ENCODE assay signal across 1 cellular context in the genomic region with DNA sequence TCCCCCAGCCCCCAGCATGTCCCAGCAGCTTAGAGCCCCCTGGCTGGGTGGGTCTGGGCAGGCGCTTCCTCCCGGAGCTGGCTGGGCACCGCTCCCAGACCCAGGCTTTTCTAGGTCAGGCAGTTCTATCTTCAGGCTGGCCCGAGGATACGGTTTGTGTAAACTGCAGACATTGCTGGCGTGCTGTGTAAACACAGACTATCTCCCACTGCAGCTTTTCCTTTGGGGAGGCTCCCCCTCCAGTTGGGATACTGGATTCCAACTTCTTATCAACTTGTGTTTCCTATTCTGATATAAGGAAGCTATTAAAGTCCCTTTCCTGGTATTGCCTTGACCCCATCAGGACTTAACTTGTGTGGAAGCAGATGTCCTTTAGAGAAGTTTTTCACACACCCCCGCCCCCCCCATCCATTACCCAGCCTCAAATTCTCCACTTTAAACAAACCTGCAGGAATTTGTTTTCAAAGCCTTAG.
TF ChIP-seq lines count a peak whose summit lies in the region.

No MANE protein-coding gene starts in this region.

TF ChIP-seq in K562, 482 proteins besides CTCF, POLR2A, EP300 and RAD21 (continued from another document):
- TF ChIP-seq VEZF1 (CRISPR knock-in tag; IDR thresholded peaks at IDR 0.05) (0 out of 2 replicates have a peak, but pooled peaks have one; percentile 30), SOX6 (IDR thresholded peaks at IDR 0.05) (0 out of 2 replicates have a peak, but pooled peaks have one; percentile 12), TCF3 (CRISPR knock-in tag; IDR thresholded peaks at IDR 0.05) (peak; percentile 63), ARID1B (IDR thresholded peaks at IDR 0.05) (peak; percentile 75), CGGBP1 (CRISPR knock-in tag; IDR thresholded peaks at IDR 0.05) (no peak), PURB (CRISPR knock-in tag; IDR thresholded peaks at IDR 0.05; ENCODE audit: low read depth) (no peak), ZNF780A (CRISPR knock-in tag; IDR thresholded peaks at IDR 0.05) (no peak), FOXA1 (IDR thresholded peaks at IDR 0.05; ENCODE audit: borderline replicate concordance) (0 out of 2 replicates have a peak, but pooled peaks have one; percentile 56), ATF7 (IDR thresholded peaks at IDR 0.05) (peak; percentile 41; the same call in 1 of the 2 replicates), SMARCE1 (IDR thresholded peaks at IDR 0.05) (0 out of 2 replicates have a peak, but pooled peaks have one; percentile 50), CREB3 (tag; conservative IDR thresholded peaks at IDR 0.05; ENCODE audit: low read depth) (no peak), CBFA2T3 (IDR thresholded peaks at IDR 0.05) (peak; percentile 59; the same call in 1 of the 2 replicates), TEAD4 (IDR thresholded peaks at IDR 0.05; ENCODE audit: low read length) (0 out of 2 replicates have a peak, but pooled peaks have one; percentile 10), TEAD4 (CRISPR knock-in tag; IDR thresholded peaks at IDR 0.05; ENCODE audit: borderline replicate concordance) (no peak)
- TF ChIP-seq, protein P1, sequence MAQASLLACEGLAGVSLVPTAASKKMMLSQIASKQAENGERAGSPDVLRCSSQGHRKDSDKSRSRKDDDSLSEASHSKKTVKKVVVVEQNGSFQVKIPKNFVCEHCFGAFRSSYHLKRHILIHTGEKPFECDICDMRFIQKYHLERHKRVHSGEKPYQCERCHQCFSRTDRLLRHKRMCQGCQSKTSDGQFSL (CRISPR knock-in tag; IDR thresholded peaks at IDR 0.05): peak; percentile 63; the same call in 1 of the 2 replicates
- TF ChIP-seq, protein P1 (tag; IDR thresholded peaks at IDR 0.05): peak in 1 of 2 experiments; percentile 61; a peak in 1 of 4 replicates
